ENCODE assay signal across 8 cellular contexts in the genomic region with DNA sequence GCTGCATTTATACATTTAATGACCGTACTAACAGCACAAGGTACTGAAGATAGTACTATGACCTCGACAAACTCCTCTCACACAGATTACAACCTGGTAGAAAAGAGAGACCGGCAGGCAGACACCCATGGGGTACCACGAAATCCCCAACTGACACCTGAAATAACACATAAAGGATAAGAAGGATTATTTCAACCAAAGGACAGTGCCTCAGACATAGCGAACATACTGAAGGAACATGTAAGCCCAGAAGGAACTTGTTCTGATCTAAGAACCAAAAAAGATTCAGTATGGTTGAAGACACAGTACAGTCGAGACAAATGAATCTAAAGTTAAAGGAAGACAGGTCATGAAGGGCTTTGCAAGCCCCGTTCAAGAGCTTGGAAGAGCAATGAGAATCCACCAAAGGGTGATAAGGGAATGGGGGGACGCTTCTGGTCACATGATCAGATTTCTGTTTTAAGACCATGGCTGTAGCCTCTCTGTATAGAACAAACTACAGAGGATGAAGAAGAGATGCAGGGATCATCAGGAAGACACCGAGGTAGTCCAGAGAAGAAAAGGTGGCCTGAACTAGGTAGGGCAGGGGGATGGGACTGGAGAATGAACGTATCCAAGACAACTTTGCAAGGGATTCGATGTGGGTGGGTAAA. TPM values are rescaled to one million over a fixed set of nuclear protein-coding genes. Genes with fewer than 3 reads are reported as not detected.
DNase-seq lines count a peak whose midpoint lies in the region; ATAC-seq and TF ChIP-seq lines count a peak whose summit lies in the region.

No MANE protein-coding gene starts in this region.

- H3K4me3 ChIP-seq in heart left ventricle (peak overlapping the region; percentile 78 to 100 (median 96)), body of pancreas (peak overlapping the region; percentile 85 to 99), lung (peak overlapping the region; percentile 95)

- H3K27me3 ChIP-seq in heart left ventricle (no peaks in the 10 kb centered on the region), body of pancreas (no peaks in the 10 kb centered on the region), lung (ENCODE audit: control insufficient read depth, insufficient read depth) (no peaks in the 10 kb centered on the region)

- DNase-seq in heart left ventricle = no peak
- DNase-seq in left ventricle myocardium superior = no peak
- DNase-seq in body of pancreas = no peak
- DNase-seq in lung (ENCODE audit: low spot score) = no peak
- DNase-seq in stimulated activated CD4-positive, alpha-beta T cell treated with anti-CD3 and anti-CD28 coated beads, Interleukin-4, amount 100 ng/mL, for 4 hours = no peak
- DNase-seq in MV-4-11 (lab: John Stamatoyannopoulos, UW) = no peak
- no peak for DNase-seq in central memory CD4-positive, alpha-beta T cell

- intact Hi-C loops in heart left ventricle (cut with DNase I) = loop anchor here in 5 of 10 donors (5.0 to 10.0 kb wide), 3 partner anchors 408 to 413 kb away; no protein-coding TSS in a partner anchor
- intact Hi-C loops in left ventricle myocardium superior (cut with micrococcal nuclease) = loop anchor here (5.0 kb wide), 1 partner anchor 408 kb away; no protein-coding TSS in a partner anchor
- intact Hi-C loops in body of pancreas (cut with DNase I) = no loop called here

- no peak for ATAC-seq in heart left ventricle
- ATAC-seq in left ventricle myocardium superior = no peak
- ATAC-seq in body of pancreas = no peak
- no peak for ATAC-seq in lung (ENCODE audit: insufficient read depth, low FRiP score)
- no peak for ATAC-seq in GM21576 (IDR thresholded peaks at IDR 0.05; ENCODE audit: unreplicated experiment)

- H3K9me3 ChIP-seq in heart left ventricle = no peaks in the 10 kb centered on the region
- no peaks in the 10 kb centered on the region for H3K9me3 ChIP-seq in body of pancreas
- H3K9me3 ChIP-seq in lung (ENCODE audit: control insufficient read depth in 2 of 2, insufficient read depth in 1 of 2, low read length in 1 of 2) = no peaks in the 10 kb centered on the region

- no peak for TF ChIP-seq POLR2A in heart left ventricle (IDR thresholded peaks at IDR 0.05)
- TF ChIP-seq POLR2A in body of pancreas (IDR thresholded peaks at IDR 0.05) = no peak

- H3K36me3 ChIP-seq in heart left ventricle (peaks cover 0 to 23% (median 16%) of the 10 kb centered on the region in 9 donors), body of pancreas (replicated peaks in 1 of 2; ENCODE audit: insufficient read depth in 1 of 2, low read depth in 2 of 2) (peaks cover 0 to 2% of the 10 kb centered on the region in 2 donors), lung (ENCODE audit: control insufficient read depth in 2 of 2, insufficient read depth in 2 of 2, low read length in 2 of 2) (peaks cover 3 to 10% of the 10 kb centered on the region in 2 donors)

- H3K27ac ChIP-seq in heart left ventricle (peak overlapping the region in 11 of 12 donors; percentile 92 to 99 (median 97)), body of pancreas (peak overlapping the region; percentile 99 to 100 (median 99)), lung (ENCODE audit: low read depth in 1 of 2, low read length in 1 of 2) (peak overlapping the region; percentile 82 to 96)

- WGBS in heart left ventricle, 4 donors = 28 to 35% (median 32%) methylated on average over 11 of the region's 11 CpGs
- WGBS in body of pancreas, 2 donors = 16 to 18% methylated on average over 11 of the region's 11 CpGs
- WGBS in lung, 2 donors = 41 to 44% methylated on average over 11 of the region's 11 CpGs

- TF ChIP-seq CTCF in heart left ventricle (IDR thresholded peaks at IDR 0.05) (no peak), body of pancreas (IDR thresholded peaks at IDR 0.05) (no peak), lung (IDR thresholded peaks at IDR 0.05; ENCODE audit: control extremely low read depth, extremely low read depth) (no peak)

- peaks cover 0 to 61% (median 33%) of the 10 kb centered on the region in 12 donors for H3K4me1 ChIP-seq in heart left ventricle
- H3K4me1 ChIP-seq in body of pancreas = peaks cover 56% of the 10 kb centered on the region
- peaks cover 7 to 25% of the 10 kb centered on the region in 2 donors for H3K4me1 ChIP-seq in lung (ENCODE audit: control insufficient read depth in 2 of 2, insufficient read depth in 2 of 2, low read length in 2 of 2)

RNA-seq across cellular contexts. Expression of a gene that starts 0.9 kb away (rescaled TPM):
- total RNA-seq in heart left ventricle (10 to 100 TPM; 47.4 to 88.8 (median 63.4) TPM), left ventricle myocardium superior (65.6 TPM), body of pancreas (10 to 100 TPM; 42.2 to 73.7 TPM), lung (100 to 1,000 TPM in 1 of 2 donors, 10 to 100 TPM in 1; 80.0 to 101 TPM)
- polyA plus RNA-seq in heart left ventricle (100 to 1,000 TPM in 1 of 2 donors, 10 to 100 TPM in 1; 16.1 to 113 TPM), lung (10 to 100 TPM; 22.0 to 57.3 TPM)

RNA-seq across cellular contexts. Expression of a gene that starts 26.3 kb away (rescaled TPM):
- total RNA-seq in heart left ventricle (10 to 100 TPM in 2 of 9 donors, 1 to 10 TPM in 7; 5.6 to 18.5 (median 8.1) TPM), left ventricle myocardium superior (8.5 TPM), body of pancreas (10 to 100 TPM; 33.5 to 51.7 TPM), lung (10 to 100 TPM; 23.6 to 65.9 TPM)
- polyA plus RNA-seq in heart left ventricle (1 to 10 TPM; 7.2 TPM), lung (10 to 100 TPM; 30.0 to 30.1 TPM)
